ENCODE assay signal across 1 cellular context in the genomic region with DNA sequence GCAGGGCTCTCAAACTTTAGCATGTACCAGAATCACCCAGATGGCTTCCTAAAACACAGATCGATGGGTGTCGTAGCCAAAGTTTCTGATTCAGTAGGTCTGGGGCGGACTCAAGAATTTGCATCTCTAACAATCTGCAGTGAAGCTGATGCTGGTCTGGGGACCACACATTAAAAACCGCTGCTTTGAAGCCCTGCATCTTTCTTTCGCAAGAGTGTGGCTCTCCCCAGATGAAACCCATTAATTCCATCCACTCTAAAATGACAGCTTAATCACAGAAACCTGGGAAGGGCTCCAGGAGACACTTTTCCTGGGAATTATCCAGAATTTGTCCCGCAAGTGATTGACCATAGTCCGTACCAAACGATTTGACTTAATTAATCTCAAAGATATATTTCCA.
TF ChIP-seq lines count a peak whose summit lies in the region.

No MANE protein-coding gene starts in this region.

TF ChIP-seq in SK-N-SH treated with all-trans-retinoic acid at 6 μM for 48 hours, 23 proteins besides CTCF, POLR2A, EP300 and RAD21 (continued from another document):
- TF ChIP-seq ZFP3 (CRISPR knock-in tag; IDR thresholded peaks at IDR 0.05), result no peak
